ENCODE assay signal across 27 cellular contexts in the genomic region with DNA sequence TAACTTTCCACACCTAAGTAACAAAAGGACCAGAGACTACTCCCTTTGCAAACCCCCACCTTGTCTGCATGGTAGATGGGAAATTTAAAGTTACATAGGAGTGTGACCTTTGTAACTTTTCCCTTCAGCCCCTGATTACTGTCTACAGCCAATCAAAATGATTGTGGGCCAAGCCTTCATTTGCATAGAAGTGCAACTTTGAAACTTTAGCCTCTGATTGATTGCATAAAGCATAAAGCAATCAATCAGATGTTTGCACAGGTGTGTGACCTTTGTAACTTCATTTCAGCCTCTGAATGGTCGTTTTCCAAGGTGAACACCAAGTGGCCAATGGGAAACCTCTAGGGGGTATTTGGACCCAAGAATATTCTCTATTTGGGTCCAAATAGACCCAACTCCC. TPM values are rescaled to one million over a fixed set of nuclear protein-coding genes. Genes with fewer than 3 reads are reported as not detected.
"Had no signal": no experiment of that assay in that cellular context is flagged by ENCODE, and none has a peak within 500 bp of the region (broad histone marks: within the 10 kb centered on the region; RNA-seq: fewer than 3 reads in every experiment).

No MANE protein-coding gene starts in this region.

- H3K27ac ChIP-seq: adrenal gland, breast epithelium had no signal

- H3K4me3 Mint-ChIP-seq: activated CD4-positive, alpha-beta memory T cell treated with anti-CD3 and anti-CD28 coated beads for 36 hours; activated CD4-positive, alpha-beta T cell treated with anti-CD3 and anti-CD28 coated beads, Interleukin-2, amount 10 ng/mL, durations not matched to agents 7 days and 5 days; activated naive CD8-positive, alpha-beta T cell treated with anti-CD3 and anti-CD28 coated beads, Interleukin-2, amount 10 ng/mL, durations not matched to agents 7 days and 5 days; T-helper 17 cell had no signal

- H3K4me1 ChIP-seq: breast epithelium had no signal

- ATAC-seq: PC-3, T-helper 17 cell had no signal

- H3K27me3 ChIP-seq: adrenal gland, breast epithelium had no signal

- H3K4me3 ChIP-seq: adrenal gland, breast epithelium had no signal

- FAIRE-seq: RCC 7860 had no signal

- H3K9me3 ChIP-seq: breast epithelium had no signal

- H3K27me3 Mint-ChIP-seq: activated CD4-positive, alpha-beta memory T cell treated with anti-CD3 and anti-CD28 coated beads for 36 hours; activated CD4-positive, alpha-beta T cell treated with anti-CD3 and anti-CD28 coated beads, Interleukin-2, amount 10 ng/mL, durations not matched to agents 7 days and 5 days; activated naive CD8-positive, alpha-beta T cell treated with anti-CD3 and anti-CD28 coated beads, Interleukin-2, amount 10 ng/mL, durations not matched to agents 7 days and 5 days; T-helper 17 cell had no signal

- H3K4me1 Mint-ChIP-seq: activated CD4-positive, alpha-beta T cell treated with anti-CD3 and anti-CD28 coated beads, Interleukin-2, amount 10 ng/mL, durations not matched to agents 7 days and 5 days; activated naive CD8-positive, alpha-beta T cell treated with anti-CD3 and anti-CD28 coated beads, Interleukin-2, amount 10 ng/mL, durations not matched to agents 7 days and 5 days; T-helper 17 cell had no signal

- H3K36me3 Mint-ChIP-seq: activated CD4-positive, alpha-beta memory T cell treated with anti-CD3 and anti-CD28 coated beads for 36 hours; activated naive CD8-positive, alpha-beta T cell treated with anti-CD3 and anti-CD28 coated beads, Interleukin-2, amount 10 ng/mL, durations not matched to agents 7 days and 5 days had no signal

- H3K36me3 ChIP-seq: adrenal gland, breast epithelium had no signal

- DNase-seq: activated CD4-positive, alpha-beta memory T cell treated with anti-CD3 and anti-CD28 coated beads for 36 hours; activated CD4-positive, alpha-beta T cell treated with anti-CD3 and anti-CD28 coated beads, Interleukin-2, amount 10 ng/mL, durations not matched to agents 7 days and 5 days; activated CD4-positive, CD25-positive, alpha-beta regulatory T cell; activated CD8-positive, alpha-beta memory T cell treated with anti-CD3 and anti-CD28 coated beads for 24 hours; activated gamma-delta T cell treated with Interleukin-2 at 50 U/mL for 16 hours; activated naive CD4-positive, alpha-beta T cell treated with anti-CD3 and anti-CD28 coated beads, Interleukin-2, amount 50 U/mL, for 16 hours; activated naive CD8-positive, alpha-beta T cell treated with anti-CD3 and anti-CD28 coated beads, Interleukin-2, amount 10 ng/mL, durations not matched to agents 7 days and 5 days; activated T-cell treated with anti-CD3 and anti-CD28 coated beads, Interleukin-2, amount 50 U/mL, for 48 hours; adrenal gland; anterior cingulate cortex; caudate nucleus; MM.1S; NCI-H1105; NCI-H1436; NCI-H1694 treated with DMSO at 0.1 percent for 48 hours; NCI-H2029 treated with DMSO at 0.1 percent for 48 hours; NCI-H345; NCI-H510A; NCI-H526 treated with DMSO at 0.1 percent for 48 hours; PC-3; SHP77 treated with DMSO at 0.1 percent for 48 hours; T-helper 17 cell; T-helper 9 cell had no signal

- H3K9me3 Mint-ChIP-seq: activated CD4-positive, alpha-beta T cell treated with anti-CD3 and anti-CD28 coated beads, Interleukin-2, amount 10 ng/mL, durations not matched to agents 7 days and 5 days; activated T-helper 2 cell treated with anti-CD3 and anti-CD28 coated beads, Interferon-gamma antibody, Interleukin-2, Interleukin-4, amounts not matched to agents 10 μg/mL and 5 μg/mL and 100 μg/mL, durations not matched to agents 14 hours and 24 hours and 36 hours had no signal

- H3K27ac Mint-ChIP-seq: activated CD4-positive, alpha-beta memory T cell treated with anti-CD3 and anti-CD28 coated beads for 36 hours; activated CD4-positive, alpha-beta T cell treated with anti-CD3 and anti-CD28 coated beads, Interleukin-2, amount 10 ng/mL, durations not matched to agents 7 days and 5 days; activated naive CD8-positive, alpha-beta T cell treated with anti-CD3 and anti-CD28 coated beads, Interleukin-2, amount 10 ng/mL, durations not matched to agents 7 days and 5 days; activated T-helper 2 cell treated with anti-CD3 and anti-CD28 coated beads, Interferon-gamma antibody, Interleukin-2, Interleukin-4, amounts not matched to agents 10 μg/mL and 5 μg/mL and 100 μg/mL, durations not matched to agents 14 hours and 24 hours and 36 hours; T-helper 17 cell had no signal

RNA-seq across cellular contexts. Expression of gene PRKN, which starts 46.1 kb away (rescaled TPM):
- total RNA-seq: activated T-helper 2 cell treated with anti-CD3 and anti-CD28 coated beads, Interferon-gamma antibody, Interleukin-2, Interleukin-4, amounts not matched to agents 10 μg/mL and 5 μg/mL and 100 μg/mL, durations not matched to agents 14 hours and 24 hours and 36 hours; PC-3 had no signal

RNA-seq across cellular contexts. Expression of gene PACRG, which starts 46.3 kb away (rescaled TPM):
- total RNA-seq: activated CD4-positive, alpha-beta memory T cell treated with anti-CD3 and anti-CD28 coated beads for 36 hours; activated T-helper 2 cell treated with anti-CD3 and anti-CD28 coated beads, Interferon-gamma antibody, Interleukin-2, Interleukin-4, amounts not matched to agents 10 μg/mL and 5 μg/mL and 100 μg/mL, durations not matched to agents 14 hours and 24 hours and 36 hours; PC-3; SK-MEL-5 had no signal
